Comparison of ENCODE assay signal across 38 cellular contexts in genomic region chr1:248402748-248403147, GRCh38. TPM values are rescaled to one million over a fixed set of nuclear protein-coding genes. Genes with fewer than 3 reads are reported as not detected.
"Had no signal": no experiment of that assay in that cellular context is flagged by ENCODE, and none has a peak within 500 bp of the region (broad histone marks: within the 10 kb centered on the region; RNA-seq: fewer than 3 reads in every experiment).

TSS of gene OR2T1 (plus strand) at chr1:248403048. CDS start at chr1:248406148, 3,100 bp downstream.

- H3K36me3 ChIP-seq: MG63 had no signal

- H3K4me2 ChIP-seq: KMS-11 had no signal

- H3K9ac ChIP-seq: KMS-11 had no signal

- H3K9me3 ChIP-seq: MG63 had no signal

- H3K27me3 ChIP-seq: MG63 had no signal

- H3K4me3 ChIP-seq: MG63 had no signal

- H3K27ac ChIP-seq: KMS-11 had no signal

- DNase-seq: Karpas-422, Kasumi-1, MG63, MM.1S, MV-4-11, NCI-H1048, NCI-H1092, NCI-H1092 treated with DMSO at 0.1 percent for 48 hours, NCI-H1105, NCI-H1105 treated with DMSO at 0.1 percent for 48 hours, NCI-H1417 treated with DMSO at 0.1 percent for 48 hours, NCI-H1436, NCI-H1436 treated with DMSO at 0.1 percent for 48 hours, NCI-H146, NCI-H1694, NCI-H1694 treated with DMSO at 0.1 percent for 48 hours, NCI-H187, NCI-H187 treated with DMSO at 0.1 percent for 48 hours, NCI-H1930, NCI-H2029, NCI-H2029 treated with DMSO at 0.1 percent for 48 hours, NCI-H2081, NCI-H2081 treated with DMSO at 0.1 percent for 48 hours, NCI-H2107, NCI-H2171, NCI-H2171 treated with DMSO at 0.1 percent for 48 hours, NCI-H2227 treated with DMSO at 0.1 percent for 48 hours, NCI-H226, NCI-H345, NCI-H446, NCI-H446 treated with DMSO at 0.1 percent for 48 hours, NCI-H510A, NCI-H510A treated with DMSO at 0.1 percent for 48 hours had no signal

RNA-seq across cellular contexts. Expression of gene OR2T1, which starts in this region (rescaled TPM):
- total RNA-seq: LHCN-M2, M059J, MCF 10A, NCI-H460 had no signal
